9 cellular contexts compared by ENCODE assay signal in genomic region chr9:42237376-42237775, GRCh38. TPM values are rescaled to one million over a fixed set of nuclear protein-coding genes. Genes with fewer than 3 reads are reported as not detected.
"Had no signal": no experiment of that assay in that cellular context is flagged by ENCODE, and none has a peak within 500 bp of the region (broad histone marks: within the 10 kb centered on the region; RNA-seq: fewer than 3 reads in every experiment).

No MANE protein-coding gene starts in this region.

RNA-seq across cellular contexts. Expression of gene SPATA31A6, which starts 53.9 kb away (rescaled TPM):
- total RNA-seq: HepG2, HT1080, IMR-90, MCF 10A, PC-9, Peyer's patch, Right ventricle myocardium inferior, RPMI7951, SJCRH30 had no signal
- polyA plus RNA-seq: HepG2, IMR-90 had no signal
